In genomic region chr9:134413890-134414731, GRCh38 we compare ENCODE assay signal across 8 cellular contexts.
A peak's percentile ranks its signal among the peaks of the same experiment; 100 is the strongest.
DNase-seq lines count a peak whose midpoint lies in the region; ATAC-seq and TF ChIP-seq lines count a peak whose summit lies in the region.

No MANE protein-coding gene starts in this region.

- no peak overlapping the region for H3K4me3 ChIP-seq in mammary epithelial cell (replicated peaks in 1 of 3; ENCODE audit: insufficient read depth in 1 of 3, low read depth in 2 of 3, low read length in 3 of 3)
- H3K4me3 ChIP-seq in lung, result no peak overlapping the region

- no peaks in the 10 kb centered on the region for H3K27me3 ChIP-seq in mammary epithelial cell (ENCODE audit: insufficient read depth, low read length)
- H3K27me3 ChIP-seq in lung (ENCODE audit: control insufficient read depth, insufficient read depth), result no peaks in the 10 kb centered on the region

- TF ChIP-seq CTCF in mammary epithelial cell (conservative IDR thresholded peaks at IDR 0.05 in 1 of 2, IDR thresholded peaks at IDR 0.05 in 1 of 2; ENCODE audit: extremely low read depth in 1 of 2, insufficient read depth in 1 of 2, low read depth in 1 of 2, low read length in 2 of 2), result no peak
- TF ChIP-seq CTCF in lung (IDR thresholded peaks at IDR 0.05; ENCODE audit: control extremely low read depth, extremely low read depth), result no peak

- peaks cover 16% of the 10 kb centered on the region for H3K79me2 ChIP-seq in mammary epithelial cell (ENCODE audit: insufficient read depth, low read length)

- H3K9me3 ChIP-seq in mammary epithelial cell (replicated peaks; ENCODE audit: insufficient read depth, low read length) (no peaks in the 10 kb centered on the region), lung (ENCODE audit: control insufficient read depth in 2 of 2, insufficient read depth in 1 of 2, low read length in 1 of 2) (no peaks in the 10 kb centered on the region)

- ATAC-seq in lung (ENCODE audit: insufficient read depth, low FRiP score) (peak; percentile 48), HG03135 (IDR thresholded peaks at IDR 0.05; ENCODE audit: unreplicated experiment) (no peak), GM19452 (IDR thresholded peaks at IDR 0.05; ENCODE audit: unreplicated experiment) (no peak)

- H3K27ac ChIP-seq in mammary epithelial cell (ENCODE audit: insufficient read depth, low read depth, low read length), result no peak overlapping the region
- peak overlapping the region in 1 of 2 donors; percentile 57 for H3K27ac ChIP-seq in lung (ENCODE audit: low read depth in 1 of 2, low read length in 1 of 2)

- intact Hi-C loops in mammary epithelial cell (cut with micrococcal nuclease), result no loop called here

- H3K36me3 ChIP-seq in mammary epithelial cell (ENCODE audit: insufficient read depth, low read length) (peaks cover 3% of the 10 kb centered on the region), lung (ENCODE audit: control insufficient read depth in 2 of 2, insufficient read depth in 2 of 2, low read length in 2 of 2) (peaks cover 0 to 22% of the 10 kb centered on the region in 2 donors)

- H4K20me1 ChIP-seq in mammary epithelial cell (ENCODE audit: insufficient read depth, low read length), result no peaks in the 10 kb centered on the region

- dilution Hi-C loops in mammary epithelial cell (cut with HindIII; ENCODE audit: low sequenced_read_pairs), result no loop called here

- DNase-seq in AG08396 (ENCODE audit: low spot score), result peak; percentile 96
- peak; percentile 98 for DNase-seq in NCI-H2029 (lab: John Stamatoyannopoulos, UW)
- DNase-seq in mammary epithelial cell, result peak; percentile 84
- DNase-seq in lung (ENCODE audit: low spot score), result peak; percentile 64
- DNase-seq in CD1c-positive myeloid dendritic cell (ENCODE audit: extremely low spot score), result no peak
- no peak for DNase-seq in HUDEP-2 (lab: John Stamatoyannopoulos, UW; ENCODE audit: unreplicated experiment in 76 of 76)

- CTCF ChIA-PET in mammary epithelial cell (lab: Charles Lee; ENCODE audit: low non-redundant PET), result no interaction called here

- in situ Hi-C loops in mammary epithelial cell (cut with MboI; ENCODE audit: low sequenced_read_pairs in 2 of 2), result no loop called here

- no peak overlapping the region for H3K9ac ChIP-seq in mammary epithelial cell (ENCODE audit: insufficient read depth, low read length)

- H3K4me1 ChIP-seq in mammary epithelial cell (ENCODE audit: insufficient read depth, low read length), result peaks cover 31% of the 10 kb centered on the region
- peaks cover 15 to 36% of the 10 kb centered on the region in 2 donors for H3K4me1 ChIP-seq in lung (ENCODE audit: control insufficient read depth in 2 of 2, insufficient read depth in 2 of 2, low read length in 2 of 2)

- 40% methylated on average over 23 of the region's 30 CpGs for WGBS in mammary epithelial cell (ENCODE audit: low coverage, missing lambda C conversion rate)
- 58 to 70% methylated on average over 30 of the region's 30 CpGs for WGBS in lung, 2 donors

- BruUV-seq in mammary epithelial cell (replicated peaks; lab: Mats Ljungman, UMichigan), result no TSS peak

- no peak overlapping the region for H3K4me2 ChIP-seq in mammary epithelial cell (ENCODE audit: insufficient read depth, low read depth, low read length)

- H2AFZ ChIP-seq in mammary epithelial cell (ENCODE audit: low read depth, low read length), result no peak overlapping the region

Comparison
In these comparisons a context has a peak if more than half of its experiments do, and no peak if none do; other contexts are left out.
1. DNase-seq: peak in AG08396 (single experiment), NCI-H2029 (single experiment), mammary epithelial cell (single experiment) and lung (single experiment); none in CD1c-positive myeloid dendritic cell (single experiment) and HUDEP-2 (0 of 76).